ENCODE assay signal across 27 cellular contexts in genomic region chr2:52036036-52036435, GRCh38.
"Had no signal": no experiment of that assay in that cellular context is flagged by ENCODE, and none has a peak within 500 bp of the region (broad histone marks: within the 10 kb centered on the region; RNA-seq: fewer than 3 reads in every experiment).

No MANE protein-coding gene starts in this region.

- H3K4me3 Mint-ChIP-seq: activated CD4-positive, alpha-beta T cell treated with anti-CD3 and anti-CD28 coated beads, Interleukin-2, amount 10 ng/mL, durations not matched to agents 7 days and 5 days; activated CD8-positive, alpha-beta T cell treated with anti-CD3 and anti-CD28 coated beads for 36 hours; activated naive CD8-positive, alpha-beta T cell treated with anti-CD3 and anti-CD28 coated beads, Interleukin-2, amount 50 U/mL, for 24 hours; activated T-helper 1 cell treated with anti-CD3 and anti-CD28 coated beads, Interleukin-12 subunit alpha, Interleukin-12 subunit beta, Interleukin-2, Interleukin-4 antibody, amounts not matched to agents 30 ng/mL and 10 ng/mL and 1 ng/mL, durations not matched to agents 14 hours and 24 hours and 36 hours; memory B cell; nephron; stimulated activated naive CD8-positive, alpha-beta T cell treated with anti-CD3 and anti-CD28 coated beads, Interleukin-15, Interleukin-2, amounts not matched to agents 100 ng/mL and 50 ng/mL, for 24 hours; T-helper 2 cell treated with Interferon-gamma antibody and Interleukin-4, amounts not matched to agents 5 μg/mL and 100 μg/mL, for 36 hours had no signal

- H3K4me1 ChIP-seq: pancreas, thyroid gland, upper lobe of right lung had no signal

- H3K9me3 Mint-ChIP-seq: activated T-helper 1 cell treated with anti-CD3 and anti-CD28 coated beads, Interleukin-12 subunit alpha, Interleukin-12 subunit beta, Interleukin-2, Interleukin-4 antibody, amounts not matched to agents 30 ng/mL and 10 ng/mL and 1 ng/mL, durations not matched to agents 14 hours and 24 hours and 36 hours; memory B cell; nephron had no signal

- H3K36me3 Mint-ChIP-seq: memory B cell had no signal

- H3K27ac ChIP-seq: body of pancreas, cardiac muscle cell, epithelial cell of prostate, neutrophil, pancreas, thyroid gland, upper lobe of right lung, VCaP had no signal

- H3K27me3 ChIP-seq: body of pancreas, cardiac muscle cell, neutrophil, pancreas, thyroid gland, upper lobe of right lung had no signal

- ATAC-seq: activated CD8-positive, alpha-beta T cell treated with anti-CD3 and anti-CD28 coated beads for 36 hours; activated naive CD8-positive, alpha-beta T cell treated with anti-CD3 and anti-CD28 coated beads, Interleukin-2, amount 50 U/mL, for 24 hours; body of pancreas; left ventricle myocardium superior; pancreas; right cardiac atrium; upper lobe of right lung had no signal

- H3K27ac Mint-ChIP-seq: activated CD4-positive, alpha-beta T cell treated with anti-CD3 and anti-CD28 coated beads, Interleukin-2, amount 10 ng/mL, durations not matched to agents 7 days and 5 days; activated CD8-positive, alpha-beta T cell treated with anti-CD3 and anti-CD28 coated beads for 36 hours; activated naive CD8-positive, alpha-beta T cell treated with anti-CD3 and anti-CD28 coated beads, Interleukin-2, amount 50 U/mL, for 24 hours; activated T-helper 1 cell treated with anti-CD3 and anti-CD28 coated beads, Interleukin-12 subunit alpha, Interleukin-12 subunit beta, Interleukin-2, Interleukin-4 antibody, amounts not matched to agents 30 ng/mL and 10 ng/mL and 1 ng/mL, durations not matched to agents 14 hours and 24 hours and 36 hours; memory B cell; nephron; stimulated activated naive CD8-positive, alpha-beta T cell treated with anti-CD3 and anti-CD28 coated beads, Interleukin-15, Interleukin-2, amounts not matched to agents 100 ng/mL and 50 ng/mL, for 24 hours; T-helper 2 cell treated with Interferon-gamma antibody and Interleukin-4, amounts not matched to agents 5 μg/mL and 100 μg/mL, for 36 hours had no signal

- H3K9me3 ChIP-seq: body of pancreas, neutrophil, pancreas, thyroid gland, upper lobe of right lung had no signal

- H3K4me3 ChIP-seq: body of pancreas, cardiac muscle cell, pancreas, thyroid gland, upper lobe of right lung had no signal

- H3K4me1 Mint-ChIP-seq: activated CD4-positive, alpha-beta T cell treated with anti-CD3 and anti-CD28 coated beads, Interleukin-2, amount 10 ng/mL, durations not matched to agents 7 days and 5 days; activated naive CD8-positive, alpha-beta T cell treated with anti-CD3 and anti-CD28 coated beads, Interleukin-2, amount 50 U/mL, for 24 hours; nephron had no signal

- DNase-seq: activated CD4-positive, alpha-beta T cell treated with anti-CD3 and anti-CD28 coated beads, Interleukin-2, amount 10 ng/mL, durations not matched to agents 7 days and 5 days; activated CD4-positive, CD25-positive, alpha-beta regulatory T cell treated with anti-CD3 and anti-CD28 coated beads, Interleukin-2, amount 50 U/mL, for 72 hours; activated CD8-positive, alpha-beta T cell treated with anti-CD3 and anti-CD28 coated beads for 36 hours; activated gamma-delta T cell; activated naive CD4-positive, alpha-beta T cell treated with anti-CD3 and anti-CD28 coated beads, Interleukin-2, amount 50 U/mL, for 16 hours; activated naive CD8-positive, alpha-beta T cell treated with anti-CD3 and anti-CD28 coated beads, Interleukin-2, amount 50 U/mL, for 24 hours; anterior cingulate cortex; body of pancreas; cortex of kidney; foreskin melanocyte; hypothalamus; left ventricle myocardium superior; pancreas; right cardiac atrium; stimulated activated CD4-positive, alpha-beta T cell treated with anti-CD3 and anti-CD28 coated beads, Interleukin-12 subunit alpha, Interleukin-12 subunit beta, amount 100 ng/mL, for 4 hours; substantia nigra; thyroid gland; upper lobe of right lung had no signal

- H3K27me3 Mint-ChIP-seq: activated CD4-positive, alpha-beta T cell treated with anti-CD3 and anti-CD28 coated beads, Interleukin-2, amount 10 ng/mL, durations not matched to agents 7 days and 5 days; activated CD8-positive, alpha-beta T cell treated with anti-CD3 and anti-CD28 coated beads for 36 hours; activated naive CD8-positive, alpha-beta T cell treated with anti-CD3 and anti-CD28 coated beads, Interleukin-2, amount 50 U/mL, for 24 hours; memory B cell; stimulated activated naive CD8-positive, alpha-beta T cell treated with anti-CD3 and anti-CD28 coated beads, Interleukin-15, Interleukin-2, amounts not matched to agents 100 ng/mL and 50 ng/mL, for 24 hours had no signal

- H3K36me3 ChIP-seq: cardiac muscle cell, neutrophil, pancreas, thyroid gland, upper lobe of right lung had no signal
